ENCODE assay signal across 14 cellular contexts in genomic region chr9:6575324-6575758, GRCh38.
DNase-seq lines count a peak whose midpoint lies in the region; ATAC-seq, FAIRE-seq and TF ChIP-seq lines count a peak whose summit lies in the region.
"Had no signal": no experiment of that assay in that cellular context is flagged by ENCODE, and none has a peak within 500 bp of the region (broad histone marks: within the 10 kb centered on the region; RNA-seq: fewer than 3 reads in every experiment).

No MANE protein-coding gene starts in this region.

- H3K27ac ChIP-seq in BLaER1 (no peak overlapping the region), HepG2 (ENCODE audit: extremely low read length, insufficient read depth, low read length) (no peak overlapping the region)
- H3K27ac ChIP-seq: A549, HL-60, ovary, vagina had no signal

- ATAC-seq in HG02763 (IDR thresholded peaks at IDR 0.05; ENCODE audit: unreplicated experiment) (peak; percentile 84), HG03520 (IDR thresholded peaks at IDR 0.05; ENCODE audit: unreplicated experiment) (peak; percentile 84), HepG2 (no peak)
- ATAC-seq: A549, left lobe of liver had no signal

- H3K36me3 ChIP-seq in BLaER1: 0 out of 2 replicates have a peak, but pooled peaks cover 7% of the 10 kb centered on the region
- H3K36me3 ChIP-seq in HepG2 (replicated peaks in 1 of 2; ENCODE audit: control insufficient read depth in 1 of 2, insufficient read depth in 2 of 2, low read length in 2 of 2): peaks cover 1 to 9% of the 10 kb centered on the region in 2 experiments; a peak in 3 of 5 replicates
- H3K36me3 ChIP-seq: ovary, vagina had no signal

- TF ChIP-seq CTCF in HepG2 (CRISPR knock-in tag; IDR thresholded peaks at IDR 0.05): no peak

- no peaks in the 10 kb centered on the region for H3K79me2 ChIP-seq in HepG2 (ENCODE audit: insufficient read depth, low read length)

- H3K27me3 ChIP-seq in BLaER1: no peaks in the 10 kb centered on the region
- H3K27me3 ChIP-seq in HepG2 (ENCODE audit: control insufficient read depth in 1 of 2, insufficient read depth in 2 of 2, low read length in 2 of 2): no peaks in the 10 kb centered on the region
- H3K27me3 ChIP-seq: ovary, vagina had no signal

- FAIRE-seq in GM19239 (lab: Jason Lieb, UNC) (peak; percentile 96), HepG2 (lab: Jason Lieb, UNC) (no peak)
- FAIRE-seq: A549, G401.6 had no signal

- H4K20me1 ChIP-seq in BLaER1: no peaks in the 10 kb centered on the region
- no peaks in the 10 kb centered on the region for H4K20me1 ChIP-seq in HepG2 (ENCODE audit: insufficient read depth, low read length)

- H3K4me3 ChIP-seq in BLaER1 (no peak overlapping the region), HepG2 (replicated peaks in 1 of 3; ENCODE audit: insufficient read depth in 1 of 3, low read depth in 2 of 3, low read length in 3 of 3) (no peak overlapping the region)
- H3K4me3 ChIP-seq: A549, ovary, vagina had no signal

- in situ Hi-C loops in HepG2 (cut with HindIII; ENCODE audit: extremely low pct_ligation_motif_present, low pct_unique_long_range_greater_than_20kb): no loop called here

- no TSS peak for BruUV-seq in HepG2 (replicated peaks; lab: Mats Ljungman, UMichigan)

- POLR2A ChIA-PET in HepG2 (lab: Yijun Ruan, JAX): no interaction called here

- H3K9me3 ChIP-seq in BLaER1: no peaks in the 10 kb centered on the region
- no peaks in the 10 kb centered on the region for H3K9me3 ChIP-seq in HepG2 (ENCODE audit: low read length)
- H3K9me3 ChIP-seq: A549, ovary, vagina had no signal

- H3K4me1 ChIP-seq in BLaER1 (peaks cover 14% of the 10 kb centered on the region), HepG2 (ENCODE audit: insufficient read depth, low read length) (peaks cover 14% of the 10 kb centered on the region)
- H3K4me1 ChIP-seq: A549, vagina had no signal

- intact Hi-C loops in HepG2 (cut with micrococcal nuclease; ENCODE audit: unreplicated experiment): no loop called here

- CTCF ChIA-PET in HepG2 (lab: Yijun Ruan, JAX; ENCODE audit: low intra/inter-chr PET ratio, low total read pairs): no interaction called here

- TF ChIP-seq EP300 in HepG2 (IDR thresholded peaks at IDR 0.05; ENCODE audit: low read depth in 2 of 2, low read length in 2 of 2) (no peak), HepG2 (CRISPR knock-in tag; IDR thresholded peaks at IDR 0.05; ENCODE audit: borderline replicate concordance) (no peak)

- TF ChIP-seq POLR2A in HepG2 (IDR thresholded peaks at IDR 0.05; ENCODE audit: insufficient read depth in 1 of 2, low read depth in 2 of 2, low read length in 2 of 2): no peak

- H3K9ac ChIP-seq in BLaER1 (no peak overlapping the region), HepG2 (ENCODE audit: insufficient read depth, low read depth, low read length) (no peak overlapping the region)

- no peak for TF ChIP-seq RAD21 in HepG2 (CRISPR knock-in tag; IDR thresholded peaks at IDR 0.05)

- DNase-seq in GM19239 (ENCODE audit: insufficient read length, low spot score) (no peak), globus pallidus (ENCODE audit: low spot score) (no peak), DMS153 (lab: John Stamatoyannopoulos, UW) (no peak), HepG2 (ENCODE audit: low spot score) (no peak)
- no peak for DNase-seq in activated naive CD4-positive, alpha-beta T cell (lab: John Stamatoyannopoulos, UW)
- DNase-seq: ovary had no signal

- no peak overlapping the region for H2AFZ ChIP-seq in HepG2 (ENCODE audit: low read length)

- peak overlapping the region; percentile 20 for H3K4me2 ChIP-seq in BLaER1
- H3K4me2 ChIP-seq in HepG2 (ENCODE audit: low read depth, low read length): no peak overlapping the region
- H3K4me2 ChIP-seq: A549 had no signal

- WGBS in HepG2 (ENCODE audit: low lambda C conversion rate): 92% methylated on average over 2 of the region's 2 CpGs

TF ChIP-seq in HepG2, 621 proteins besides CTCF, POLR2A, EP300 and RAD21:
- no peak for TF ChIP-seq ZKSCAN5 (CRISPR knock-in tag; IDR thresholded peaks at IDR 0.05)
- TF ChIP-seq MIER3 (CRISPR knock-in tag; IDR thresholded peaks at IDR 0.05; ENCODE audit: borderline replicate concordance): no peak
- TF ChIP-seq ZNF235 (CRISPR knock-in tag; IDR thresholded peaks at IDR 0.05; ENCODE audit: borderline replicate concordance): no peak
- TF ChIP-seq ZNF431 (CRISPR knock-in tag; IDR thresholded peaks at IDR 0.05; ENCODE audit: borderline replicate concordance, low read depth): no peak
- TF ChIP-seq ZNF652 (CRISPR knock-in tag; IDR thresholded peaks at IDR 0.05; ENCODE audit: borderline replicate concordance, low read depth): no peak
- no peak for TF ChIP-seq HNRNPH1 (optimal IDR thresholded peaks at IDR 0.05; ENCODE audit: low read depth, low read length)
- TF ChIP-seq ARNT (IDR thresholded peaks at IDR 0.05): no peak
- TF ChIP-seq ARNT2 (CRISPR knock-in tag; IDR thresholded peaks at IDR 0.05; ENCODE audit: low read depth): no peak
- TF ChIP-seq TBX2 (CRISPR knock-in tag; IDR thresholded peaks at IDR 0.05; ENCODE audit: borderline replicate concordance): no peak
- TF ChIP-seq TFE3 (CRISPR knock-in tag; IDR thresholded peaks at IDR 0.05): no peak
- TF ChIP-seq, protein P1, sequence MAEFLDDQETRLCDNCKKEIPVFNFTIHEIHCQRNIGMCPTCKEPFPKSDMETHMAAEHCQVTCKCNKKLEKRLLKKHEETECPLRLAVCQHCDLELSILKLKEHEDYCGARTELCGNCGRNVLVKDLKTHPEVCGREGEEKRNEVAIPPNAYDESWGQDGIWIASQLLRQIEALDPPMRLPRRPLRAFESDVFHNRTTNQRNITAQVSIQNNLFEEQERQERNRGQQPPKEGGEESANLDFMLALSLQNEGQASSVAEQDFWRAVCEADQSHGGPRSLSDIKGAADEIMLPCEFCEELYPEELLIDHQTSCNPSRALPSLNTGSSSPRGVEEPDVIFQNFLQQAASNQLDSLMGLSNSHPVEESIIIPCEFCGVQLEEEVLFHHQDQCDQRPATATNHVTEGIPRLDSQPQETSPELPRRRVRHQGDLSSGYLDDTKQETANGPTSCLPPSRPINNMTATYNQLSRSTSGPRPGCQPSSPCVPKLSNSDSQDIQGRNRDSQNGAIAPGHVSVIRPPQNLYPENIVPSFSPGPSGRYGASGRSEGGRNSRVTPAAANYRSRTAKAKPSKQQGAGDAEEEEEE (CRISPR knock-in tag; IDR thresholded peaks at IDR 0.05; ENCODE audit: borderline replicate concordance): no peak
- TF ChIP-seq ZNF629 (CRISPR knock-in tag; conservative IDR thresholded peaks at IDR 0.05): no peak
- TF ChIP-seq HHEX (CRISPR knock-in tag; IDR thresholded peaks at IDR 0.05): no peak
- TF ChIP-seq FOXK2 (IDR thresholded peaks at IDR 0.05): no peak
- no peak for TF ChIP-seq ZFP91 (CRISPR knock-in tag; IDR thresholded peaks at IDR 0.05; ENCODE audit: borderline replicate concordance)
- TF ChIP-seq ZNF737 (CRISPR knock-in tag; IDR thresholded peaks at IDR 0.05; ENCODE audit: borderline replicate concordance): no peak
- no peak for TF ChIP-seq ZNF674 (CRISPR knock-in tag; IDR thresholded peaks at IDR 0.05; ENCODE audit: low read depth)
TF ChIP-seq in HepG2: peak in this region for 0.
